1 cellular context compared by ENCODE assay signal in the genomic region with DNA sequence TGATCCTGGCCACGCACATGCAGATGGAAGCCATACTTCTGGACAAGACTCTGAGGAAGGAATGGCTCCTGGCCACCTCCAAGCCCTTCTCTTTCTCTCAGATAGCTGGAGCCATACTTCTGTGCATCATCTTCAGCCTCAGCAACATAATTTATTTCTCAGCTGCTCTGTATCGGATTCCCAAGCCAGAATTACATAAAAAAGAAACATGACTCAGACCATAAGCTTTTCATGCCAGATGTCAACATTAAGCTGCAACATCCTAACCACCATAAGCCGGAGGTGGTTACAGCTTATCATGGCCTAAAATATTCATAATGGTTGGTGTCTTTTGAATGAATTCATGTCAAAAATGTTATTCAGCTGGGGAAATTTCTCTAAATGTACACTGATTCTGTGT.
A peak's percentile ranks its signal among the peaks of the same experiment; 100 is the strongest.
TF ChIP-seq lines count a peak whose summit lies in the region.

No MANE protein-coding gene starts in this region.

TF ChIP-seq in SK-N-SH, 30 proteins besides CTCF, POLR2A, EP300 and RAD21 (continued from another document):
- TF ChIP-seq, protein P1, sequence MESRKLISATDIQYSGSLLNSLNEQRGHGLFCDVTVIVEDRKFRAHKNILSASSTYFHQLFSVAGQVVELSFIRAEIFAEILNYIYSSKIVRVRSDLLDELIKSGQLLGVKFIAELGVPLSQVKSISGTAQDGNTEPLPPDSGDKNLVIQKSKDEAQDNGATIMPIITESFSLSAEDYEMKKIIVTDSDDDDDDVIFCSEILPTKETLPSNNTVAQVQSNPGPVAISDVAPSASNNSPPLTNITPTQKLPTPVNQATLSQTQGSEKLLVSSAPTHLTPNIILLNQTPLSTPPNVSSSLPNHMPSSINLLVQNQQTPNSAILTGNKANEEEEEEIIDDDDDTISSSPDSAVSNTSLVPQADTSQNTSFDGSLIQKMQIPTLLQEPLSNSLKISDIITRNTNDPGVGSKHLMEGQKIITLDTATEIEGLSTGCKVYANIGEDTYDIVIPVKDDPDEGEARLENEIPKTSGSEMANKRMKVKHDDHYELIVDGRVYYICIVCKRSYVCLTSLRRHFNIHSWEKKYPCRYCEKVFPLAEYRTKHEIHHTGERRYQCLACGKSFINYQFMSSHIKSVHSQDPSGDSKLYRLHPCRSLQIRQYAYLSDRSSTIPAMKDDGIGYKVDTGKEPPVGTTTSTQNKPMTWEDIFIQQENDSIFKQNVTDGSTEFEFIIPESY (IDR thresholded peaks at IDR 0.05; ENCODE audit: borderline replicate concordance, low read depth): peak; percentile 59; the same call in 1 of the 2 replicates
- TF ChIP-seq NFIC (IDR thresholded peaks at IDR 0.05; ENCODE audit: borderline replicate concordance) (peak; percentile 77), YY1 (IDR thresholded peaks at IDR 0.05; ENCODE audit: low read depth) (peak; percentile 61; the same call in 1 of the 2 replicates), TEAD4 (IDR thresholded peaks at IDR 0.05; ENCODE audit: borderline replicate concordance, insufficient read depth) (peak; percentile 62; the same call in 1 of the 2 replicates), NRF1 (IDR thresholded peaks at IDR 0.05; ENCODE audit: low read depth, low read length) (no peak), FOSL2 (IDR thresholded peaks at IDR 0.05; ENCODE audit: borderline replicate concordance, low read depth) (peak; percentile 90; the same call in 1 of the 2 replicates), MXI1 (IDR thresholded peaks at IDR 0.05; ENCODE audit: low read depth, low read length) (no peak), PBX3 (IDR thresholded peaks at IDR 0.05) (peak; percentile 91), MEF2A (IDR thresholded peaks at IDR 0.05; ENCODE audit: borderline replicate concordance, low read depth) (peak; percentile 63; the same call in 1 of the 2 replicates)
- TF ChIP-seq, protein P2, sequence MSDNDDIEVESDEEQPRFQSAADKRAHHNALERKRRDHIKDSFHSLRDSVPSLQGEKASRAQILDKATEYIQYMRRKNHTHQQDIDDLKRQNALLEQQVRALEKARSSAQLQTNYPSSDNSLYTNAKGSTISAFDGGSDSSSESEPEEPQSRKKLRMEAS (IDR thresholded peaks at IDR 0.05; ENCODE audit: low read depth): peak; percentile 61; the same call in 1 of the 2 replicates
- TF ChIP-seq, protein P3, sequence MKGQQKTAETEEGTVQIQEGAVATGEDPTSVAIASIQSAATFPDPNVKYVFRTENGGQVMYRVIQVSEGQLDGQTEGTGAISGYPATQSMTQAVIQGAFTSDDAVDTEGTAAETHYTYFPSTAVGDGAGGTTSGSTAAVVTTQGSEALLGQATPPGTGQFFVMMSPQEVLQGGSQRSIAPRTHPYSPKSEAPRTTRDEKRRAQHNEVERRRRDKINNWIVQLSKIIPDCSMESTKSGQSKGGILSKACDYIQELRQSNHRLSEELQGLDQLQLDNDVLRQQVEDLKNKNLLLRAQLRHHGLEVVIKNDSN (IDR thresholded peaks at IDR 0.05; ENCODE audit: borderline replicate concordance, low read depth): no peak
